Comparison of ENCODE assay signal across 13 cellular contexts in genomic region chr2:74571058-74571457, GRCh38. TPM values are rescaled to one million over a fixed set of nuclear protein-coding genes. Genes with fewer than 3 reads are reported as not detected.
DNase-seq lines count a peak whose midpoint lies in the region; ATAC-seq, FAIRE-seq and TF ChIP-seq lines count a peak whose summit lies in the region.
"Had no signal": no experiment of that assay in that cellular context is flagged by ENCODE, and none has a peak within 500 bp of the region (broad histone marks: within the 10 kb centered on the region; RNA-seq: fewer than 3 reads in every experiment).

No MANE protein-coding gene starts in this region.

- no peaks in the 10 kb centered on the region for H4K20me1 ChIP-seq in OCI-LY7 (ENCODE audit: insufficient read depth, low read length)

- peak overlapping the region; percentile 13; the same call in 1 of the 2 replicates for H3K4me2 ChIP-seq in OCI-LY7 (ENCODE audit: low read length)

- BruUV-seq in OCI-LY7 (replicated peaks; lab: Mats Ljungman, UMichigan) = no TSS peak

- CTCF ChIA-PET in OCI-LY7 (lab: Charles Lee; ENCODE audit: unreplicated experiment) = interaction anchor here (1.1 kb wide), 1 partner anchor 15 kb away, joined by 4 read pairs; no protein-coding TSS in a partner anchor

- no peaks in the 10 kb centered on the region for H3K79me2 ChIP-seq in OCI-LY7 (ENCODE audit: insufficient read depth, low read depth, low read length)

- H3K9me2 ChIP-seq in OCI-LY7 (ENCODE audit: insufficient read depth, low read length) = no peaks in the 10 kb centered on the region

- ATAC-seq in GM18498 (IDR thresholded peaks at IDR 0.05; ENCODE audit: unreplicated experiment) (peak; percentile 58), HG02938 (IDR thresholded peaks at IDR 0.05; ENCODE audit: unreplicated experiment) (peak; percentile 77)

- TF ChIP-seq CTCF in OCI-LY7 (conservative IDR thresholded peaks at IDR 0.05; ENCODE audit: low read length) = no peak

- H3K4me3 ChIP-seq in OCI-LY7 (ENCODE audit: low read depth, low read length, poor library complexity, severe bottlenecking) = no peak overlapping the region

- no peaks in the 10 kb centered on the region for H3K36me3 ChIP-seq in OCI-LY7 (ENCODE audit: insufficient read depth, low read length)

- peak overlapping the region; percentile 63 for H2AFZ ChIP-seq in OCI-LY7 (ENCODE audit: low read length)

- peaks cover 19% of the 10 kb centered on the region for H3K4me1 ChIP-seq in OCI-LY7 (ENCODE audit: insufficient read depth, low read length, poor library complexity, severe bottlenecking)

- POLR2A ChIA-PET in OCI-LY7 (lab: Charles Lee) = interaction anchor here (0.6 to 0.7 kb wide), 3 partner anchors 27 to 115 kb away, joined by 3 to 4 read pairs (median 3); partner anchors contain the start of gene MOGS

- H3K27ac ChIP-seq in OCI-LY7 (ENCODE audit: low read depth, low read length, poor library complexity, severe bottlenecking) = no peak overlapping the region

- H3K9me3 ChIP-seq in OCI-LY7 (ENCODE audit: low read length) = no peaks in the 10 kb centered on the region

- intact Hi-C loops in OCI-LY7 (cut with micrococcal nuclease; ENCODE audit: unreplicated experiment) = no loop called here

- no peak for DNase-seq in GM19239 (ENCODE audit: insufficient read length, low spot score)
- peak; percentile 34 for DNase-seq in OCI-LY7 (ENCODE audit: low spot score)
- DNase-seq in T-helper 9 cell = no peak
- DNase-seq in nucleus accumbens (lab: John Stamatoyannopoulos, UW) = no peak
- DNase-seq in middle frontal gyrus (ENCODE audit: extremely low spot score, low spot score) = no peak
- DNase-seq in NCI-H510A (lab: John Stamatoyannopoulos, UW) = no peak
- DNase-seq: DND-41, NCI-H345 had no signal

- FAIRE-seq in GM19239 (lab: Jason Lieb, UNC) = peak; percentile 95
- FAIRE-seq: TTC549 had no signal

RNA-seq across cellular contexts. Expression of gene DOK1, which starts 16.5 kb away (rescaled TPM):
- total RNA-seq in OCI-LY7 (2014; rRNA removed; shearing (Covaris generic)) = 13.4 and 19.3 TPM in 2 replicates
- 9.5 and 9.7 TPM in 2 replicates for total RNA-seq in OCI-LY7 (2022)

RNA-seq across cellular contexts. Expression of gene LOXL3, which starts 17.3 kb away (rescaled TPM):
- 0.72 and 0.98 TPM in 2 replicates for total RNA-seq in OCI-LY7 (2014; rRNA removed; shearing (Covaris generic))
- 0.21 and 0.79 TPM in 2 replicates for total RNA-seq in OCI-LY7 (2022)

RNA-seq across cellular contexts. Expression of gene HTRA2, which starts 41.3 kb away (rescaled TPM):
- 54.8 and 60.4 TPM in 2 replicates for total RNA-seq in OCI-LY7 (2014; rRNA removed; shearing (Covaris generic))
- total RNA-seq in OCI-LY7 (2022) = 50.7 and 59.4 TPM in 2 replicates

RNA-seq across cellular contexts. Expression of gene AUP1, which starts 41.6 kb away (rescaled TPM):
- total RNA-seq in OCI-LY7 (2014; rRNA removed; shearing (Covaris generic)) = 163 and 188 TPM in 2 replicates
- total RNA-seq in OCI-LY7 (2022) = 121 and 122 TPM in 2 replicates

RNA-seq across cellular contexts. Expression of gene DQX1, which starts 45.0 kb away (rescaled TPM):
- 0.32 and 0.54 TPM in 2 replicates for total RNA-seq in OCI-LY7 (2014; rRNA removed; shearing (Covaris generic))
- 0.76 and 1.8 TPM in 2 replicates for total RNA-seq in OCI-LY7 (2022)
- total RNA-seq: fibroblast of lung, lung microvascular endothelial cell had no signal
